8 cellular contexts compared by ENCODE assay signal in genomic region chr4:180664766-180665368, GRCh38.
DNase-seq lines count a peak whose midpoint lies in the region; ATAC-seq, FAIRE-seq and TF ChIP-seq lines count a peak whose summit lies in the region.

No MANE protein-coding gene starts in this region.

- ATAC-seq in GM19395 (IDR thresholded peaks at IDR 0.05; ENCODE audit: unreplicated experiment) (peak; percentile 93), HG03432 (IDR thresholded peaks at IDR 0.05; ENCODE audit: unreplicated experiment) (peak; percentile 84), thoracic aorta (ENCODE audit: insufficient number of reproducible peaks, low FRiP score, low read depth) (no peak)

- CTCF ChIA-PET in endothelial cell of umbilical vein (lab: Charles Lee) = interaction anchor here (0.6 to 1.3 kb wide), 3 partner anchors 9 to 478 kb away, joined by 3 to 5 read pairs (median 3); no protein-coding TSS in a partner anchor

- no peak overlapping the region for H3K9ac ChIP-seq in endothelial cell of umbilical vein (replicated peaks; ENCODE audit: extremely low read depth, insufficient read depth, low read length)

- peak; percentile 44 to 59 for TF ChIP-seq CTCF in endothelial cell of umbilical vein (IDR thresholded peaks at IDR 0.05; ENCODE audit: extremely low read depth in 1 of 2, insufficient read depth in 1 of 2, low read depth in 1 of 2, low read length in 2 of 2)
- peak; percentile 58 for TF ChIP-seq CTCF in thoracic aorta (IDR thresholded peaks at IDR 0.05)

- no peaks in the 10 kb centered on the region for H3K4me1 ChIP-seq in endothelial cell of umbilical vein (ENCODE audit: control insufficient read depth, extremely low read depth, insufficient read depth, low read length)
- H3K4me1 ChIP-seq in thoracic aorta (ENCODE audit: control insufficient read depth in 1 of 2, low read depth in 2 of 2) = no peaks in the 10 kb centered on the region

- H4K20me1 ChIP-seq in endothelial cell of umbilical vein (replicated peaks; ENCODE audit: control insufficient read depth, extremely low read depth, insufficient read depth, low read length) = no peaks in the 10 kb centered on the region

- intact Hi-C loops in endothelial cell of umbilical vein (cut with micrococcal nuclease) = no loop called here

- H3K9me3 ChIP-seq in endothelial cell of umbilical vein (replicated peaks; ENCODE audit: control insufficient read depth, insufficient read depth, low read length) (peaks cover under 1% of the 10 kb centered on the region), thoracic aorta (no peaks in the 10 kb centered on the region)

- no peak for TF ChIP-seq POLR2A in endothelial cell of umbilical vein (IDR thresholded peaks at IDR 0.05; ENCODE audit: low read depth, low read length)

- no peak overlapping the region for H3K27ac ChIP-seq in endothelial cell of umbilical vein (ENCODE audit: insufficient read depth, low read depth, low read length)
- no peak overlapping the region for H3K27ac ChIP-seq in thoracic aorta

- H3K36me3 ChIP-seq in endothelial cell of umbilical vein (ENCODE audit: control insufficient read depth in 2 of 2, extremely low read depth in 1 of 2, insufficient read depth in 2 of 2, low read length in 2 of 2) = no peaks in the 10 kb centered on the region
- no peaks in the 10 kb centered on the region for H3K36me3 ChIP-seq in thoracic aorta

- H3K9me1 ChIP-seq in endothelial cell of umbilical vein (replicated peaks; ENCODE audit: control insufficient read depth, extremely low read depth, insufficient read depth, low read length) = no peaks in the 10 kb centered on the region

- no peak overlapping the region for H3K4me2 ChIP-seq in endothelial cell of umbilical vein (ENCODE audit: insufficient read depth, low read length)

- DNase-seq in DMS114 treated with DMSO at 0.1 percent for 48 hours (lab: John Stamatoyannopoulos, UW; ENCODE audit: unreplicated experiment) (peak; percentile 56), NCI-H226 (peak; percentile 6), endothelial cell of umbilical vein (ENCODE audit: low read depth, low spot score) (peak; percentile 52), mucosa of gallbladder (ENCODE audit: low spot score) (peak; percentile 80), thoracic aorta (ENCODE audit: low spot score) (no peak)
- peak; percentile 71 for DNase-seq in activated CD4-positive, alpha-beta T cell treated with anti-CD3 and anti-CD28 coated beads for 48 hours

- POLR2A ChIA-PET in endothelial cell of umbilical vein (lab: Charles Lee) = no interaction called here

- H2AFZ ChIP-seq in endothelial cell of umbilical vein (ENCODE audit: low read depth, low read length) = no peak overlapping the region

- H3K27me3 ChIP-seq in endothelial cell of umbilical vein (ENCODE audit: control insufficient read depth in 2 of 2, insufficient read depth in 2 of 2, low read length in 2 of 2) (no peaks in the 10 kb centered on the region), thoracic aorta (replicated peaks; ENCODE audit: insufficient read depth) (no peaks in the 10 kb centered on the region)

- no TSS peak for BruUV-seq in endothelial cell of umbilical vein (replicated peaks; lab: Mats Ljungman, UMichigan)

- no peak overlapping the region for H3K4me3 ChIP-seq in endothelial cell of umbilical vein (replicated peaks in 1 of 3; ENCODE audit: insufficient read depth in 1 of 3, low read depth in 1 of 3, low read length in 3 of 3)
- no peak overlapping the region for H3K4me3 ChIP-seq in thoracic aorta

- dilution Hi-C loops in endothelial cell of umbilical vein (cut with MboI; ENCODE audit: extremely low pct_ligation_motif_present, low sequenced_read_pairs) = no loop called here

- no peaks in the 10 kb centered on the region for H3K79me2 ChIP-seq in endothelial cell of umbilical vein (ENCODE audit: control insufficient read depth, insufficient read depth, low read length)

- no peak for FAIRE-seq in endothelial cell of umbilical vein (lab: Jason Lieb, UNC)

TF ChIP-seq in endothelial cell of umbilical vein, 7 proteins besides CTCF, POLR2A, EP300 and RAD21:
- TF ChIP-seq FOS (IDR thresholded peaks at IDR 0.05; ENCODE audit: borderline replicate concordance, insufficient read depth, low read length) (no peak), MAX (IDR thresholded peaks at IDR 0.05; ENCODE audit: insufficient read depth, insufficient read length) (no peak), JUN (IDR thresholded peaks at IDR 0.05; ENCODE audit: borderline replicate concordance, insufficient read depth, insufficient read length, low read depth) (no peak), POLR2AphosphoS5 (IDR thresholded peaks at IDR 0.05; ENCODE audit: insufficient read depth, low read depth, low read length) (no peak), MYC (IDR thresholded peaks at IDR 0.05; ENCODE audit: low read depth, low read length) (no peak), EZH2 (IDR thresholded peaks at IDR 0.05; ENCODE audit: borderline replicate concordance, low read depth, low read length, severe bottlenecking) (no peak), GATA2 (IDR thresholded peaks at IDR 0.05; ENCODE audit: insufficient read depth, insufficient read length, low read depth, low read length) (no peak)
